In the genomic region with DNA sequence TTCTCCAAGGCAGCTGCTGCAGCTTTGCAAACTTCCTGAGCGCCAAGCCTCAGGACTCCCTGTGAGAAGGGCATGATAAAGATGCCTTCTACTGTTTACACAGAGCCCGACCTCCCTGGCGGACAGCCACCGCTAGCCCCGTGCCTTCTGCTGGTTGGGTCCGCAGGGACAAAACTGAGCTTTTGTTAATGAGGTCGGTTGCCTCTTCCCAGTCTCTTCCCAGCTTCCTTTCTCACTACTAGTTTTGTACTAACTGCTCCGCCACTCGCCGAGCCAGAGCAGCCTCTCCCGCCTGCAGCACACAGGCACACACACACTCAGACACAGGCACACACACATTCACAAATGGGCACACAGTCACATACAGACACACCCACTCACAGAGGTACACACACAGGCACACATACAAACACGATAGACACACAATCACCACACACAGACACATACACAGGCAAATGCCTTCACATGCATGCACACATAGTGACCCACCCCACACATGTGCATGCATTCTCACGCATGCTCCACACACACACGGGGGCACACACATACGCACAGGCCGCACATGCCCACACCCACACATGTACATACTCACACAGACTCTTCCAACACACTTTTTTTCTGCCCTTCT, we compare ENCODE assay signal across 8 cellular contexts. TPM values are rescaled to one million over a fixed set of nuclear protein-coding genes. Genes with fewer than 3 reads are reported as not detected.
DNase-seq lines count a peak whose midpoint lies in the region; ATAC-seq and TF ChIP-seq lines count a peak whose summit lies in the region.

Gene FREM1 (minus strand): TSS at position 251 of the 628 bp plus-strand sequence. CDS start 41,451 bp downstream, outside the sequence.

- peaks cover 47% of the 10 kb centered on the region for H3K4me1 ChIP-seq in HUES64 (ENCODE audit: insufficient read depth, low read length)
- H3K4me1 ChIP-seq in adipocyte (ENCODE audit: control insufficient read depth, insufficient read depth, low read length) = peaks cover 22% of the 10 kb centered on the region
- H3K4me1 ChIP-seq in skeletal muscle tissue (ENCODE audit: control insufficient read depth in 3 of 3, insufficient read depth in 3 of 3, low read length in 3 of 3) = peaks cover 0 to 6% (median 6%) of the 10 kb centered on the region in 3 donors

- no peak for TF ChIP-seq CTCF in WERI-Rb-1 (IDR thresholded peaks at IDR 0.05; ENCODE audit: low read depth, low read length)

- no peaks in the 10 kb centered on the region for H3K9me3 ChIP-seq in HUES64 (ENCODE audit: insufficient read depth, low read depth, low read length)
- H3K9me3 ChIP-seq in adipocyte (ENCODE audit: control insufficient read depth, low read length) = no peaks in the 10 kb centered on the region
- no peaks in the 10 kb centered on the region for H3K9me3 ChIP-seq in iPS-18c (ENCODE audit: control insufficient read depth, insufficient read depth, low read length)
- H3K9me3 ChIP-seq in skeletal muscle tissue (ENCODE audit: control insufficient read depth in 3 of 3, low read length in 3 of 3) = no peaks in the 10 kb centered on the region
- no peaks in the 10 kb centered on the region for H3K9me3 ChIP-seq in WERI-Rb-1 (ENCODE audit: severe bottlenecking)

- H3K9ac ChIP-seq in HUES64 (ENCODE audit: low read depth, low read length) = peak within 1 kb of the TSS; percentile 45
- H3K9ac ChIP-seq in adipocyte (ENCODE audit: low read length) = peak within 1 kb of the TSS; percentile 59
- peak within 1 kb of the TSS; percentile 28 to 50 (median 50) for H3K9ac ChIP-seq in skeletal muscle tissue (ENCODE audit: low read depth in 1 of 3, low read length in 3 of 3)

- DNase-seq in adipocyte (ENCODE audit: low read depth) (peak; percentile 7), occipital lobe (lab: John Stamatoyannopoulos, UW) (no peak), SK-N-DZ (ENCODE audit: low spot score) (no peak), WERI-Rb-1 (no peak)

- WGBS in HUES64 = 34% methylated on average over 16 of the region's 16 CpGs

- H3K27ac ChIP-seq in HUES64 (ENCODE audit: low read depth, low read length) (peak within 1 kb of the TSS; percentile 46; the same call in 1 of the 2 replicates), skeletal muscle tissue (ENCODE audit: low read depth, low read length) (no peak within 1 kb of the TSS), WERI-Rb-1 (no peak within 1 kb of the TSS)

- H3K36me3 ChIP-seq in HUES64 (ENCODE audit: insufficient read depth, low read length) = no peaks in the 10 kb centered on the region
- no peaks in the 10 kb centered on the region for H3K36me3 ChIP-seq in adipocyte (ENCODE audit: control insufficient read depth, insufficient read depth, low read length, severe bottlenecking)
- no peaks in the 10 kb centered on the region for H3K36me3 ChIP-seq in skeletal muscle tissue (ENCODE audit: control insufficient read depth in 3 of 3, insufficient read depth in 3 of 3, low read length in 3 of 3)
- H3K36me3 ChIP-seq in WERI-Rb-1 = no peaks in the 10 kb centered on the region

- peak within 1 kb of the TSS; percentile 47 for H3K4me3 ChIP-seq in HUES64 (ENCODE audit: low read length)
- peak within 1 kb of the TSS; percentile 75 for H3K4me3 ChIP-seq in adipocyte (ENCODE audit: low read length)
- H3K4me3 ChIP-seq in iPS-18c (ENCODE audit: insufficient read depth, low read depth, low read length) = peak within 1 kb of the TSS; percentile 28
- peak within 1 kb of the TSS; percentile 45 to 65 (median 59) for H3K4me3 ChIP-seq in skeletal muscle tissue (ENCODE audit: low read length in 3 of 3)
- no peak within 1 kb of the TSS for H3K4me3 ChIP-seq in WERI-Rb-1 (ENCODE audit: low read depth, low read length)

- H3K27me3 ChIP-seq in HUES64 (ENCODE audit: insufficient read depth, low read length) = no peaks in the 10 kb centered on the region
- H3K27me3 ChIP-seq in adipocyte (replicated peaks; ENCODE audit: control insufficient read depth, insufficient read depth, low read length) = no peaks in the 10 kb centered on the region
- peaks cover 0 to 4% (median 0%) of the 10 kb centered on the region in 3 donors for H3K27me3 ChIP-seq in skeletal muscle tissue (ENCODE audit: control insufficient read depth in 3 of 3, insufficient read depth in 3 of 3, low read length in 3 of 3)
- H3K27me3 ChIP-seq in WERI-Rb-1 (ENCODE audit: insufficient read depth, low read depth, severe bottlenecking) = no peaks in the 10 kb centered on the region

- ATAC-seq in GM21723 (IDR thresholded peaks at IDR 0.05; ENCODE audit: unreplicated experiment) = no peak

RNA-seq across cellular contexts. Expression of gene FREM1, which starts in this region (rescaled TPM):
- polyA plus RNA-seq in HUES64 (2013, experiment 1 of 2) = 4.8 TPM
- polyA plus RNA-seq in HUES64 (2013, experiment 2 of 2) = 7.1 TPM
- total RNA-seq in skeletal muscle tissue = 17.2 TPM
- 1.4 TPM for total RNA-seq in occipital lobe
- 0.23 and 0.30 TPM in 2 replicates for polyA plus RNA-seq in SK-N-DZ (2014; cell fraction: cytosol; rRNA removed)
- 0.35 and 0.97 TPM in 2 replicates for polyA plus RNA-seq in SK-N-DZ (2014; cell fraction: nucleus; rRNA removed)
